Comparison of ENCODE assay signal across 1 cellular context in the genomic region with DNA sequence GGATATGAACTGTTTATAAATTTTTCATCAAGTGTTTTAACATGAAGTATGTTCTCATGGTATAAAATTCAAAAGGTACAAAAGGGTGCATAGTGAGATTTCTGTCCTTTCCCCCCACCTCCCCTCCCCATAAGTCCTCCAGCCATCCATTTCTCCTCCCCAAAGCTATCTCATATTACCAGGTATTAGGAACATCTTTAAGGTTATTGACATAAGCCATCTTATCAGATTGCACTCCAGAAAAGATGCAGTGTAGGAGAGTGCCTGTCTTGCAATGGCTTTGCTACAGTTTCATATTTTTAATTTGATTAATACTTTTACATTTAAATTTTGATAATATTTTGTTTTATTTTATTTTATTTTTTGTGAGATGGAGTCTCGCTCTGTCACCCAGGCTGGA.
TF ChIP-seq lines count a peak whose summit lies in the region.

No MANE protein-coding gene starts in this region.

TF ChIP-seq in K562, 482 proteins besides CTCF, POLR2A, EP300 and RAD21 (continued from another document):
- TF ChIP-seq DDX20 (tag; IDR thresholded peaks at IDR 0.05; ENCODE audit: low read depth) (no peak), JUNB (CRISPR knock-in tag; conservative IDR thresholded peaks at IDR 0.05) (no peak), ZNF197 (CRISPR knock-in tag; IDR thresholded peaks at IDR 0.05; ENCODE audit: low read depth) (no peak), NEUROD1 (IDR thresholded peaks at IDR 0.05; ENCODE audit: borderline replicate concordance, low read depth, low read length, partially characterized antibody) (no peak), ZEB2 (IDR thresholded peaks at IDR 0.05) (peak; percentile 60; the same call in 1 of the 2 replicates), FOXA3 (CRISPR knock-in tag; conservative IDR thresholded peaks at IDR 0.05 in 1 of 2, IDR thresholded peaks at IDR 0.05 in 1 of 2) (peak; percentile 72 to 87; a peak in 3 of 4 replicates), RCOR1 (IDR thresholded peaks at IDR 0.05; ENCODE audit: borderline replicate concordance in 1 of 2, low read depth in 2 of 2, low read length in 2 of 2) (0 out of 4 replicates have a peak, but pooled peaks of 1 of the 2 experiments have one; percentile 12), TAF15 (IDR thresholded peaks at IDR 0.05; ENCODE audit: low read depth, low read length) (no peak), TAL1 (IDR thresholded peaks at IDR 0.05) (peak; percentile 22; the same call in 1 of the 2 replicates), KDM1A (IDR thresholded peaks at IDR 0.05) (no peak), NRF1 (conservative IDR thresholded peaks at IDR 0.05 in 1 of 2, IDR thresholded peaks at IDR 0.05 in 1 of 2) (no peak), SP2 (IDR thresholded peaks at IDR 0.05; ENCODE audit: extremely low read depth, low read depth, low read length, poor library complexity, severe bottlenecking) (no peak), ZNF75A (CRISPR knock-in tag; IDR thresholded peaks at IDR 0.05) (no peak), CBX1 (IDR thresholded peaks at IDR 0.05; ENCODE audit: low read depth) (no peak), SAP30 (IDR thresholded peaks at IDR 0.05; ENCODE audit: borderline replicate concordance, insufficient read depth, low read depth, low read length, poor library complexity, severe bottlenecking) (no peak), NFXL1 (CRISPR knock-in tag; IDR thresholded peaks at IDR 0.05) (no peak), MXI1 (IDR thresholded peaks at IDR 0.05; ENCODE audit: low read depth, low read length) (no peak)
- TF ChIP-seq, protein P1, sequence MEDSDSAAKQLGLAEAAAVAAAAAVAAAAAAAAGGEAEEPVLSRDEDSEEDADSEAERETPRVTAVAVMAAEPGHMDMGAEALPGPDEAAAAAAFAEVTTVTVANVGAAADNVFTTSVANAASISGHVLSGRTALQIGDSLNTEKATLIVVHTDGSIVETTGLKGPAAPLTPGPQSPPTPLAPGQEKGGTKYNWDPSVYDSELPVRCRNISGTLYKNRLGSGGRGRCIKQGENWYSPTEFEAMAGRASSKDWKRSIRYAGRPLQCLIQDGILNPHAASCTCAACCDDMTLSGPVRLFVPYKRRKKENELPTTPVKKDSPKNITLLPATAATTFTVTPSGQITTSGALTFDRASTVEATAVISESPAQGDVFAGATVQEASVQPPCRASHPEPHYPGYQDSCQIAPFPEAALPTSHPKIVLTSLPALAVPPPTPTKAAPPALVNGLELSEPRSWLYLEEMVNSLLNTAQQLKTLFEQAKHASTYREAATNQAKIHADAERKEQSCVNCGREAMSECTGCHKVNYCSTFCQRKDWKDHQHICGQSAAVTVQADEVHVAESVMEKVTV (CRISPR knock-in tag; IDR thresholded peaks at IDR 0.05) = no peak
